26 cellular contexts compared by ENCODE assay signal in the genomic region with DNA sequence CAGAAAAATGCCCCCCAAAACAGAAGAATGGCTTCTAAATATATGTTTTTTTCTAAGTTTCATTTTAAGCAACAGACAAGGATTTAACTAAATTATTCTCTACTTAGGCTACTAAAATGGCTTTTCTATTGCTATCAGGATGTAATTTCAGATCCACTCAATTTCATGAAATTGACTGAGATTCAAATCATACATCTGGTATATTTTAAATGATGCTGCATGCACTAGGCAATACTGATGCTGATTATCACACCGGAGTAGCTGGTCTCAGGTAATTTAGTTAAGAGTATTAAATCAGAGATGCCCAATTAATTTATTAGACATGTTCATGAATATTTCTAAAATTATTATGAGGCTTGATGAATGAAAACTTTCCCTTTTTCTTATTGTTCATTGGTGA.
"Had no signal": no experiment of that assay in that cellular context is flagged by ENCODE, and none has a peak within 500 bp of the region (broad histone marks: within the 10 kb centered on the region; RNA-seq: fewer than 3 reads in every experiment).

No MANE protein-coding gene starts in this region.

- H3K27ac ChIP-seq: stomach, suprapubic skin, testis, thoracic aorta, thyroid gland, tibial artery, tibial nerve, transverse colon, upper lobe of left lung, upper lobe of right lung, uterus, vagina had no signal

- ATAC-seq: stimulated activated effector memory CD8-positive, alpha-beta T cell treated with anti-CD3 and anti-CD28 coated beads, Interleukin-12 subunit alpha, Interleukin-12 subunit beta, amount 100 ng/mL, for 72 hours; stimulated activated memory B cell treated with anti-CD40 and anti-IgM and Interleukin-4, amounts not matched to agents 10 μg/mL and 1 μg/mL and 100 μg/mL, for 72 hours; stimulated activated naive B cell treated with anti-CD40 and anti-IgM and Interleukin-4, amounts not matched to agents 10 μg/mL and 1 μg/mL and 100 μg/mL, for 72 hours; stimulated activated naive CD8-positive, alpha-beta T cell treated with anti-CD3 and anti-CD28 coated beads, Interleukin-15, amount 100 ng/mL, for 72 hours; stimulated activated naive CD8-positive, alpha-beta T cell treated with anti-CD3 and anti-CD28 coated beads, Interleukin-15, Interleukin-2, amounts not matched to agents 100 U/mL and 50 U/mL, for 24 hours; upper lobe of right lung had no signal

- H3K9me3 ChIP-seq: stomach, suprapubic skin, testis, thoracic aorta, thyroid gland, tibial artery, tibial nerve, transverse colon, upper lobe of left lung, upper lobe of right lung, uterus, vagina had no signal

- H3K4me1 ChIP-seq: stomach, suprapubic skin, testis, thyroid gland, tibial artery, tibial nerve, transverse colon, upper lobe of left lung, upper lobe of right lung, uterus, vagina had no signal

- H3K4me3 ChIP-seq: stomach, suprapubic skin, testis, thoracic aorta, thyroid gland, tibial artery, tibial nerve, transverse colon, upper lobe of left lung, upper lobe of right lung, uterus, vagina had no signal

- DNase-seq: stimulated activated CD4-positive, alpha-beta T cell treated with anti-CD3 and anti-CD28 coated beads, Interleukin-2, amount 100 ng/mL, for 48 hours; stimulated activated CD4-positive, alpha-beta T cell treated with anti-CD3 and anti-CD28 coated beads, Interleukin-4, amount 100 ng/mL, for 1 hour; stimulated activated CD4-positive, alpha-beta T cell treated with anti-CD3 and anti-CD28 coated beads, Interleukin-4, amount 100 ng/mL, for 24 hours; stimulated activated CD4-positive, alpha-beta T cell treated with anti-CD3 and anti-CD28 coated beads, Interleukin-4, amount 100 ng/mL, for 4 hours; stimulated activated CD8-positive, alpha-beta memory T cell treated with anti-CD3 and anti-CD28 coated beads, Interleukin-4, amount 100 ng/mL, for 48 hours; stimulated activated naive B cell treated with anti-CD40 and anti-IgM and Interleukin-4, amounts not matched to agents 10 μg/mL and 1 μg/mL and 100 μg/mL, for 72 hours; stimulated activated naive CD4-positive, alpha-beta T cell; stimulated activated naive CD4-positive, alpha-beta T cell treated with Interleukin-2 at 50 U/mL for 16 hours; stimulated activated naive CD8-positive, alpha-beta T cell treated with anti-CD3 and anti-CD28 coated beads, Interleukin-15, amount 100 ng/mL, for 72 hours; stimulated activated naive CD8-positive, alpha-beta T cell treated with anti-CD3 and anti-CD28 coated beads, Interleukin-15, Interleukin-2, amounts not matched to agents 100 U/mL and 50 U/mL, for 24 hours; stomach; substantia nigra; testis; thyroid gland; tibial artery; transverse colon; trophoblast cell; upper lobe of left lung; upper lobe of right lung; uterus had no signal

- H3K36me3 ChIP-seq: stomach, suprapubic skin, thoracic aorta, thyroid gland, tibial artery, tibial nerve, transverse colon, upper lobe of left lung, upper lobe of right lung, uterus, vagina had no signal

- H3K27me3 ChIP-seq: suprapubic skin, testis, thyroid gland, tibial artery, tibial nerve, transverse colon, upper lobe of left lung, upper lobe of right lung, uterus, vagina had no signal
